Comparison of ENCODE assay signal across 23 cellular contexts in genomic region chr20:57692393-57692792, GRCh38. TPM values are rescaled to one million over a fixed set of nuclear protein-coding genes. Genes with fewer than 3 reads are reported as not detected.
DNase-seq lines count a peak whose midpoint lies in the region; ATAC-seq and TF ChIP-seq lines count a peak whose summit lies in the region.
"Had no signal": no experiment of that assay in that cellular context is flagged by ENCODE, and none has a peak within 500 bp of the region (broad histone marks: within the 10 kb centered on the region; RNA-seq: fewer than 3 reads in every experiment).

No MANE protein-coding gene starts in this region.

- peak overlapping the region; percentile 20; the same call in 1 of the 2 replicates for H3K9ac ChIP-seq in BLaER1
- H3K9ac ChIP-seq: KMS-11 had no signal

- no peak for TF ChIP-seq CTCF in RWPE2 (IDR thresholded peaks at IDR 0.05; ENCODE audit: poor library complexity, severe bottlenecking)
- TF ChIP-seq CTCF in foreskin keratinocyte (conservative IDR thresholded peaks at IDR 0.05), result no peak

- DNase-seq in RWPE2 (ENCODE audit: low spot score), result no peak
- no peak for DNase-seq in foreskin keratinocyte
- no peak for DNase-seq in NCI-H1436 (lab: John Stamatoyannopoulos, UW)
- DNase-seq in OCI-M1 (lab: John Stamatoyannopoulos, UW), result no peak
- DNase-seq in T-helper 2 cell, result no peak
- DNase-seq: activated CD4-positive, alpha-beta T cell treated with anti-CD3 and anti-CD28 coated beads for 4 hours; activated gamma-delta T cell; activated T-cell treated with anti-CD3 and anti-CD28 coated beads, Interleukin-2, amount 50 U/mL, for 24 hours; COR-L47; DND-41; NCI-H1417 treated with DMSO at 0.1 percent for 48 hours; NCI-H2081 treated with DMSO at 0.1 percent for 48 hours; NCI-H345; NCI-H748 treated with DMSO at 0.1 percent for 48 hours; stimulated activated naive CD4-positive, alpha-beta T cell treated with Interleukin-2 at 50 U/mL for 16 hours; testis had no signal

- H3K27me3 ChIP-seq in BLaER1 (no peaks in the 10 kb centered on the region), RWPE2 (ENCODE audit: insufficient read depth, poor library complexity, severe bottlenecking) (no peaks in the 10 kb centered on the region), foreskin keratinocyte (no peaks in the 10 kb centered on the region)
- H3K27me3 ChIP-seq: testis had no signal

- H3K4me3 Mint-ChIP-seq in stimulated activated memory B cell treated with anti-CD40 and anti-IgM and Interleukin-4, amounts not matched to agents 10 μg/mL and 1 μg/mL and 100 μg/mL, for 72 hours, result no peak overlapping the region
- H3K4me3 Mint-ChIP-seq: activated T-cell treated with anti-CD3 and anti-CD28 coated beads, Interleukin-2, amount 50 U/mL, for 24 hours; T-helper 2 cell treated with Interferon-gamma antibody and Interleukin-4, amounts not matched to agents 5 μg/mL and 100 μg/mL, for 36 hours had no signal

- H3K27me3 Mint-ChIP-seq in stimulated activated memory B cell treated with anti-CD40 and anti-IgM and Interleukin-4, amounts not matched to agents 10 μg/mL and 1 μg/mL and 100 μg/mL, for 72 hours, result no peaks in the 10 kb centered on the region
- H3K27me3 Mint-ChIP-seq: activated T-cell treated with anti-CD3 and anti-CD28 coated beads, Interleukin-2, amount 50 U/mL, for 24 hours had no signal

- H3K4me1 ChIP-seq in BLaER1, result peaks cover 100% of the 10 kb centered on the region
- peaks cover 94% of the 10 kb centered on the region for H3K4me1 ChIP-seq in RWPE2 (ENCODE audit: insufficient read depth, poor library complexity, severe bottlenecking)
- peaks cover 52% of the 10 kb centered on the region for H3K4me1 ChIP-seq in foreskin keratinocyte
- H3K4me1 ChIP-seq: testis had no signal

- H3K4me2 ChIP-seq in BLaER1, result peak overlapping the region; percentile 81
- H3K4me2 ChIP-seq: KMS-11 had no signal

- H3K9me3 ChIP-seq in BLaER1, result no peaks in the 10 kb centered on the region
- H3K9me3 ChIP-seq in RWPE2 (ENCODE audit: severe bottlenecking), result no peaks in the 10 kb centered on the region
- H3K9me3 ChIP-seq: testis had no signal

- peaks cover 79% of the 10 kb centered on the region for H3K4me1 Mint-ChIP-seq in stimulated activated memory B cell treated with anti-CD40 and anti-IgM and Interleukin-4, amounts not matched to agents 10 μg/mL and 1 μg/mL and 100 μg/mL, for 72 hours

- no peak overlapping the region for H3K4me3 ChIP-seq in BLaER1
- no peak overlapping the region for H3K4me3 ChIP-seq in RWPE2 (ENCODE audit: severe bottlenecking)
- H3K4me3 ChIP-seq: testis had no signal

- peaks cover 100% of the 10 kb centered on the region for H4K20me1 ChIP-seq in BLaER1

- peak overlapping the region; percentile 6 for H3K27ac Mint-ChIP-seq in stimulated activated memory B cell treated with anti-CD40 and anti-IgM and Interleukin-4, amounts not matched to agents 10 μg/mL and 1 μg/mL and 100 μg/mL, for 72 hours
- H3K27ac Mint-ChIP-seq: activated T-cell treated with anti-CD3 and anti-CD28 coated beads, Interleukin-2, amount 50 U/mL, for 24 hours; T-helper 2 cell treated with Interferon-gamma antibody and Interleukin-4, amounts not matched to agents 5 μg/mL and 100 μg/mL, for 36 hours had no signal

- no peaks in the 10 kb centered on the region for H3K9me3 Mint-ChIP-seq in stimulated activated memory B cell treated with anti-CD40 and anti-IgM and Interleukin-4, amounts not matched to agents 10 μg/mL and 1 μg/mL and 100 μg/mL, for 72 hours
- H3K9me3 Mint-ChIP-seq: activated T-cell treated with anti-CD3 and anti-CD28 coated beads, Interleukin-2, amount 50 U/mL, for 24 hours; T-helper 2 cell treated with Interferon-gamma antibody and Interleukin-4, amounts not matched to agents 5 μg/mL and 100 μg/mL, for 36 hours had no signal

- no peaks in the 10 kb centered on the region for H3K36me3 Mint-ChIP-seq in stimulated activated memory B cell treated with anti-CD40 and anti-IgM and Interleukin-4, amounts not matched to agents 10 μg/mL and 1 μg/mL and 100 μg/mL, for 72 hours

- ATAC-seq in RWPE2 (ENCODE audit: low read depth) (no peak), foreskin keratinocyte (no peak), GM18519 (IDR thresholded peaks at IDR 0.05; ENCODE audit: low FRiP score, unreplicated experiment) (no peak)
- no peak for ATAC-seq in stimulated activated memory B cell treated with anti-CD40 and anti-IgM and Interleukin-4, amounts not matched to agents 10 μg/mL and 1 μg/mL and 100 μg/mL, for 72 hours
- ATAC-seq: Right ventricle myocardium inferior, sciatic nerve had no signal

- peak overlapping the region; percentile 61 for H3K27ac ChIP-seq in BLaER1
- peak overlapping the region; percentile 100 for H3K27ac ChIP-seq in RWPE2 (ENCODE audit: poor library complexity, severe bottlenecking)
- peak overlapping the region; percentile 63 for H3K27ac ChIP-seq in foreskin keratinocyte
- H3K27ac ChIP-seq: KMS-11, testis had no signal

- H3K36me3 ChIP-seq in BLaER1 (no peaks in the 10 kb centered on the region; the same call in 1 of the 2 replicates), RWPE2 (ENCODE audit: low read depth) (peaks cover 57% of the 10 kb centered on the region)

RNA-seq across cellular contexts. Expression of gene PMEPA1, which starts 17.4 kb away (rescaled TPM):
- total RNA-seq in foreskin keratinocyte, result 50.3 and 171 TPM in 2 replicates
- polyA plus RNA-seq in foreskin keratinocyte, result 38.6 and 108 TPM in 2 replicates
